In genomic region chr15:63858881-63859280, GRCh38 we compare ENCODE assay signal across 15 cellular contexts. TPM values are rescaled to one million over a fixed set of nuclear protein-coding genes. Genes with fewer than 3 reads are reported as not detected.
DNase-seq lines count a peak whose midpoint lies in the region; ATAC-seq and TF ChIP-seq lines count a peak whose summit lies in the region.
"Had no signal": no experiment of that assay in that cellular context is flagged by ENCODE, and none has a peak within 500 bp of the region (broad histone marks: within the 10 kb centered on the region; RNA-seq: fewer than 3 reads in every experiment).

No MANE protein-coding gene starts in this region.

- H3K4me3 ChIP-seq in fibroblast of pulmonary artery (replicated peaks; ENCODE audit: low read depth, low read length) (no peak overlapping the region), lower leg skin (ENCODE audit: low read depth, poor library complexity, severe bottlenecking) (no peak overlapping the region)
- H3K4me3 ChIP-seq: A549, spleen, transverse colon had no signal

- TF ChIP-seq POLR2A in lower leg skin (IDR thresholded peaks at IDR 0.05) = no peak

- ATAC-seq in activated CD4-positive, alpha-beta T cell treated with anti-CD3 and anti-CD28 coated beads for 36 hours = no peak
- ATAC-seq in naive thymus-derived CD8-positive, alpha-beta T cell = peak; percentile 10 to 24
- ATAC-seq in GM21381 (IDR thresholded peaks at IDR 0.05; ENCODE audit: unreplicated experiment) (no peak), HG03280 (IDR thresholded peaks at IDR 0.05; ENCODE audit: unreplicated experiment) (no peak)
- ATAC-seq: A549 had no signal

- H3K27ac Mint-ChIP-seq in activated CD4-positive, alpha-beta T cell treated with anti-CD3 and anti-CD28 coated beads for 36 hours = peak overlapping the region; percentile 92
- H3K27ac Mint-ChIP-seq in naive thymus-derived CD8-positive, alpha-beta T cell = peak overlapping the region; percentile 85 to 98 (median 97)
- H3K27ac Mint-ChIP-seq: brain had no signal

- no peak for DNase-seq in activated CD4-positive, alpha-beta T cell treated with anti-CD3 and anti-CD28 coated beads for 36 hours
- DNase-seq in activated CD4-positive, alpha-beta T cell treated with anti-CD3 and anti-CD28 coated beads for 4 hours = no peak
- peak; percentile 17 for DNase-seq in RPMI7951 (ENCODE audit: low read depth)
- DNase-seq in fibroblast of pulmonary artery (ENCODE audit: low read depth) = peak; percentile 93
- DNase-seq in naive thymus-derived CD8-positive, alpha-beta T cell = peak in 3 of 10 donors; percentile 17 to 28 (median 21)
- DNase-seq in lower leg skin (ENCODE audit: low spot score in 2 of 2) = no peak
- DNase-seq: HCEC 1CT, NCI-H2081 treated with DMSO at 0.1 percent for 48 hours, spleen, transverse colon had no signal

- CTCF ChIA-PET in activated CD4-positive, alpha-beta T cell treated with anti-CD3 and anti-CD28 coated beads for 36 hours (lab: Charles Lee) = interaction anchor here (0.5 to 3.7 kb wide), 5 partner anchors 11 to 40 kb away, joined by 3 to 17 read pairs (median 3); no protein-coding TSS in a partner anchor

- intact Hi-C loops in activated CD4-positive, alpha-beta T cell treated with anti-CD3 and anti-CD28 coated beads for 36 hours (cut with DNase I, micrococcal nuclease) = no loop called here
- intact Hi-C loops in lower leg skin (cut with DNase I; ENCODE audit: low total_unique reads) = no loop called here

- peaks cover 67% of the 10 kb centered on the region for H3K4me1 Mint-ChIP-seq in activated CD4-positive, alpha-beta T cell treated with anti-CD3 and anti-CD28 coated beads for 36 hours
- H3K4me1 Mint-ChIP-seq in naive thymus-derived CD8-positive, alpha-beta T cell = peaks cover 37 to 68% (median 63%) of the 10 kb centered on the region in 4 donors

- no peaks in the 10 kb centered on the region for H3K27me3 Mint-ChIP-seq in activated CD4-positive, alpha-beta T cell treated with anti-CD3 and anti-CD28 coated beads for 36 hours
- H3K27me3 Mint-ChIP-seq in naive thymus-derived CD8-positive, alpha-beta T cell = no peaks in the 10 kb centered on the region

- POLR2A ChIA-PET in activated CD4-positive, alpha-beta T cell treated with anti-CD3 and anti-CD28 coated beads for 36 hours (lab: Charles Lee) = no interaction called here
- POLR2A ChIA-PET in naive thymus-derived CD8-positive, alpha-beta T cell (lab: Charles Lee) = interaction anchor here (0.6 to 3.4 kb wide), 5 partner anchors 20 to 645 kb away, joined by 3 to 40 read pairs (median 3); partner anchors contain the start of genes HERC1 and PPIB

- WGBS in lower leg skin, 2 donors = 32 to 51% methylated on average over 3 of the region's 3 CpGs

- no peaks in the 10 kb centered on the region for H3K9me3 Mint-ChIP-seq in activated CD4-positive, alpha-beta T cell treated with anti-CD3 and anti-CD28 coated beads for 36 hours (ENCODE audit: low read depth)
- H3K9me3 Mint-ChIP-seq in naive thymus-derived CD8-positive, alpha-beta T cell = no peaks in the 10 kb centered on the region
- H3K9me3 Mint-ChIP-seq: brain, neural crest cell had no signal

- H3K4me3 Mint-ChIP-seq in activated CD4-positive, alpha-beta T cell treated with anti-CD3 and anti-CD28 coated beads for 36 hours = no peak overlapping the region
- H3K4me3 Mint-ChIP-seq in naive thymus-derived CD8-positive, alpha-beta T cell = peak overlapping the region in 6 of 10 donors; percentile 7 to 74 (median 50)
- H3K4me3 Mint-ChIP-seq: brain, neural crest cell had no signal

- peaks cover 4% of the 10 kb centered on the region for H3K36me3 Mint-ChIP-seq in activated CD4-positive, alpha-beta T cell treated with anti-CD3 and anti-CD28 coated beads for 36 hours (ENCODE audit: low read depth)
- no peaks in the 10 kb centered on the region for H3K36me3 Mint-ChIP-seq in naive thymus-derived CD8-positive, alpha-beta T cell
- H3K36me3 Mint-ChIP-seq: brain had no signal

- TF ChIP-seq CTCF in fibroblast of pulmonary artery (IDR thresholded peaks at IDR 0.05; ENCODE audit: low read length, missing control alignments) = no peak
- no peak for TF ChIP-seq CTCF in lower leg skin (IDR thresholded peaks at IDR 0.05)

RNA-seq across cellular contexts. Expression of gene HERC1, which starts 25.1 kb away (rescaled TPM):
- 10 to 100 TPM; 62.8 to 66.0 TPM for total RNA-seq in activated CD4-positive, alpha-beta T cell treated with anti-CD3 and anti-CD28 coated beads for 36 hours
- 39.5 and 45.9 TPM in 2 replicates for total RNA-seq in RPMI7951 (2014; rRNA removed; shearing (Covaris generic))
- total RNA-seq in naive thymus-derived CD8-positive, alpha-beta T cell = 100 to 1,000 TPM; 147 to 162 TPM
- polyA plus RNA-seq in naive thymus-derived CD8-positive, alpha-beta T cell = 10 to 100 TPM; 23.1 to 41.0 (median 38.9) TPM
- total RNA-seq in lower leg skin = 100 to 1,000 TPM in 1 of 4 donors, 10 to 100 TPM in 3; 45.5 to 103 (median 88.9) TPM

Comparison
In these comparisons a context has a peak if more than half of its experiments do, and no peak if none do; other contexts are left out.
1. ATAC-seq: peak in naive thymus-derived CD8-positive, alpha-beta T cell (2 of 2); none in activated CD4-positive, alpha-beta T cell treated with anti-CD3 and anti-CD28 coated beads for 36 hours (single experiment), GM21381 (single experiment) and HG03280 (single experiment).
2. DNase-seq: peak in RPMI7951 (single experiment) and fibroblast of pulmonary artery (single experiment); none in activated CD4-positive, alpha-beta T cell treated with anti-CD3 and anti-CD28 coated beads for 36 hours (single experiment), activated CD4-positive, alpha-beta T cell treated with anti-CD3 and anti-CD28 coated beads for 4 hours (0 of 2) and lower leg skin (0 of 2).